ENCODE assay signal across 2 cellular contexts in the genomic region with DNA sequence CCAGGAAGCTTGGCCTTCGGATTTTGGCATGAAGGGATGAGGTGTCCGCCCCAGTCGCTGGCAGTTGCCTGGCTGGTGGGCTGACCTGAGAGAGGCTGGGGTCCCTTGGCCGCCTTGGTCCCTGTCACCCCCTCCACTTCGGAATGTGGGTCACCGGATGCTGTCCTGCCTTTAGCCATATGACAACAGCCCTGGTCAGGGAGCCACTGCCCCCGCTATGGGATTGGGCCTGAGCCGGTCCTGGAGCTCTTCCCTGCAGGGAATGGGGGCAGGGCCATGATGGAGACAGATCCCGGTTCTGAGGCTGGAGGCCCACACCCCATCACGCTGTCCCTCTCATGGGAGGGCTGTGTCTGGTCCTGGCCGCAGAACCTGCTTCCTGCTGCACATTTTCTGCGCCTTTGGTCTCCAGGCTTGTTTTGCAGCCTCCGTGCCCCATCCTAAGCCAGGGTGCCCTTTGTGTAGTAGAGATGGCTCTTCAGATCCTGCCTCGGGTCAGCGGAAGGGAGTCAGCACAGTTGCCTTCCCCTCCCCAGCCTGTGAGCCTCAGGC.
TF ChIP-seq lines count a peak whose summit lies in the region.

No MANE protein-coding gene starts in this region.

TF ChIP-seq in SK-N-SH, 30 proteins besides CTCF, POLR2A, EP300 and RAD21 (continued from another document):
- TF ChIP-seq, protein P1, sequence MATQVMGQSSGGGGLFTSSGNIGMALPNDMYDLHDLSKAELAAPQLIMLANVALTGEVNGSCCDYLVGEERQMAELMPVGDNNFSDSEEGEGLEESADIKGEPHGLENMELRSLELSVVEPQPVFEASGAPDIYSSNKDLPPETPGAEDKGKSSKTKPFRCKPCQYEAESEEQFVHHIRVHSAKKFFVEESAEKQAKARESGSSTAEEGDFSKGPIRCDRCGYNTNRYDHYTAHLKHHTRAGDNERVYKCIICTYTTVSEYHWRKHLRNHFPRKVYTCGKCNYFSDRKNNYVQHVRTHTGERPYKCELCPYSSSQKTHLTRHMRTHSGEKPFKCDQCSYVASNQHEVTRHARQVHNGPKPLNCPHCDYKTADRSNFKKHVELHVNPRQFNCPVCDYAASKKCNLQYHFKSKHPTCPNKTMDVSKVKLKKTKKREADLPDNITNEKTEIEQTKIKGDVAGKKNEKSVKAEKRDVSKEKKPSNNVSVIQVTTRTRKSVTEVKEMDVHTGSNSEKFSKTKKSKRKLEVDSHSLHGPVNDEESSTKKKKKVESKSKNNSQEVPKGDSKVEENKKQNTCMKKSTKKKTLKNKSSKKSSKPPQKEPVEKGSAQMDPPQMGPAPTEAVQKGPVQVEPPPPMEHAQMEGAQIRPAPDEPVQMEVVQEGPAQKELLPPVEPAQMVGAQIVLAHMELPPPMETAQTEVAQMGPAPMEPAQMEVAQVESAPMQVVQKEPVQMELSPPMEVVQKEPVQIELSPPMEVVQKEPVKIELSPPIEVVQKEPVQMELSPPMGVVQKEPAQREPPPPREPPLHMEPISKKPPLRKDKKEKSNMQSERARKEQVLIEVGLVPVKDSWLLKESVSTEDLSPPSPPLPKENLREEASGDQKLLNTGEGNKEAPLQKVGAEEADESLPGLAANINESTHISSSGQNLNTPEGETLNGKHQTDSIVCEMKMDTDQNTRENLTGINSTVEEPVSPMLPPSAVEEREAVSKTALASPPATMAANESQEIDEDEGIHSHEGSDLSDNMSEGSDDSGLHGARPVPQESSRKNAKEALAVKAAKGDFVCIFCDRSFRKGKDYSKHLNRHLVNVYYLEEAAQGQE (IDR thresholded peaks at IDR 0.05; ENCODE audit: low read depth, low read length) = no peak
- TF ChIP-seq MXI1 (IDR thresholded peaks at IDR 0.05; ENCODE audit: low read depth, low read length) (no peak), TCF12 (IDR thresholded peaks at IDR 0.05) (no peak), RCOR1 (IDR thresholded peaks at IDR 0.05; ENCODE audit: low read length) (no peak), ELF1 (IDR thresholded peaks at IDR 0.05) (no peak), YY1 (IDR thresholded peaks at IDR 0.05; ENCODE audit: low read depth) (no peak), GATA2 (CRISPR knock-in tag; IDR thresholded peaks at IDR 0.05) (no peak), SMC3 (IDR thresholded peaks at IDR 0.05; ENCODE audit: low read depth, low read length) (no peak)
- TF ChIP-seq, protein P2, sequence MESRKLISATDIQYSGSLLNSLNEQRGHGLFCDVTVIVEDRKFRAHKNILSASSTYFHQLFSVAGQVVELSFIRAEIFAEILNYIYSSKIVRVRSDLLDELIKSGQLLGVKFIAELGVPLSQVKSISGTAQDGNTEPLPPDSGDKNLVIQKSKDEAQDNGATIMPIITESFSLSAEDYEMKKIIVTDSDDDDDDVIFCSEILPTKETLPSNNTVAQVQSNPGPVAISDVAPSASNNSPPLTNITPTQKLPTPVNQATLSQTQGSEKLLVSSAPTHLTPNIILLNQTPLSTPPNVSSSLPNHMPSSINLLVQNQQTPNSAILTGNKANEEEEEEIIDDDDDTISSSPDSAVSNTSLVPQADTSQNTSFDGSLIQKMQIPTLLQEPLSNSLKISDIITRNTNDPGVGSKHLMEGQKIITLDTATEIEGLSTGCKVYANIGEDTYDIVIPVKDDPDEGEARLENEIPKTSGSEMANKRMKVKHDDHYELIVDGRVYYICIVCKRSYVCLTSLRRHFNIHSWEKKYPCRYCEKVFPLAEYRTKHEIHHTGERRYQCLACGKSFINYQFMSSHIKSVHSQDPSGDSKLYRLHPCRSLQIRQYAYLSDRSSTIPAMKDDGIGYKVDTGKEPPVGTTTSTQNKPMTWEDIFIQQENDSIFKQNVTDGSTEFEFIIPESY (IDR thresholded peaks at IDR 0.05; ENCODE audit: borderline replicate concordance, low read depth) = no peak
- TF ChIP-seq, protein P3, sequence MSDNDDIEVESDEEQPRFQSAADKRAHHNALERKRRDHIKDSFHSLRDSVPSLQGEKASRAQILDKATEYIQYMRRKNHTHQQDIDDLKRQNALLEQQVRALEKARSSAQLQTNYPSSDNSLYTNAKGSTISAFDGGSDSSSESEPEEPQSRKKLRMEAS (IDR thresholded peaks at IDR 0.05; ENCODE audit: low read depth) = no peak
- TF ChIP-seq, protein P4, sequence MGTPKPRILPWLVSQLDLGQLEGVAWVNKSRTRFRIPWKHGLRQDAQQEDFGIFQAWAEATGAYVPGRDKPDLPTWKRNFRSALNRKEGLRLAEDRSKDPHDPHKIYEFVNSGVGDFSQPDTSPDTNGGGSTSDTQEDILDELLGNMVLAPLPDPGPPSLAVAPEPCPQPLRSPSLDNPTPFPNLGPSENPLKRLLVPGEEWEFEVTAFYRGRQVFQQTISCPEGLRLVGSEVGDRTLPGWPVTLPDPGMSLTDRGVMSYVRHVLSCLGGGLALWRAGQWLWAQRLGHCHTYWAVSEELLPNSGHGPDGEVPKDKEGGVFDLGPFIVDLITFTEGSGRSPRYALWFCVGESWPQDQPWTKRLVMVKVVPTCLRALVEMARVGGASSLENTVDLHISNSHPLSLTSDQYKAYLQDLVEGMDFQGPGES (IDR thresholded peaks at IDR 0.05; ENCODE audit: low read depth, low read length) = no peak

TF ChIP-seq in SK-N-SH treated with all-trans-retinoic acid at 6 μM for 48 hours, 23 proteins besides CTCF, POLR2A, EP300 and RAD21 (continued from another document):
- TF ChIP-seq ARNTL (CRISPR knock-in tag; IDR thresholded peaks at IDR 0.05; ENCODE audit: borderline replicate concordance, low read depth) (no peak), ZC3H10 (CRISPR knock-in tag; IDR thresholded peaks at IDR 0.05) (no peak), ZNF70 (CRISPR knock-in tag; IDR thresholded peaks at IDR 0.05) (no peak), SNAI2 (CRISPR knock-in tag; IDR thresholded peaks at IDR 0.05) (no peak)
TF ChIP-seq in SK-N-SH treated with all-trans-retinoic acid at 6 μM for 48 hours: peak in this region for 0.
